Comparison of ENCODE assay signal across 9 cellular contexts in the genomic region with DNA sequence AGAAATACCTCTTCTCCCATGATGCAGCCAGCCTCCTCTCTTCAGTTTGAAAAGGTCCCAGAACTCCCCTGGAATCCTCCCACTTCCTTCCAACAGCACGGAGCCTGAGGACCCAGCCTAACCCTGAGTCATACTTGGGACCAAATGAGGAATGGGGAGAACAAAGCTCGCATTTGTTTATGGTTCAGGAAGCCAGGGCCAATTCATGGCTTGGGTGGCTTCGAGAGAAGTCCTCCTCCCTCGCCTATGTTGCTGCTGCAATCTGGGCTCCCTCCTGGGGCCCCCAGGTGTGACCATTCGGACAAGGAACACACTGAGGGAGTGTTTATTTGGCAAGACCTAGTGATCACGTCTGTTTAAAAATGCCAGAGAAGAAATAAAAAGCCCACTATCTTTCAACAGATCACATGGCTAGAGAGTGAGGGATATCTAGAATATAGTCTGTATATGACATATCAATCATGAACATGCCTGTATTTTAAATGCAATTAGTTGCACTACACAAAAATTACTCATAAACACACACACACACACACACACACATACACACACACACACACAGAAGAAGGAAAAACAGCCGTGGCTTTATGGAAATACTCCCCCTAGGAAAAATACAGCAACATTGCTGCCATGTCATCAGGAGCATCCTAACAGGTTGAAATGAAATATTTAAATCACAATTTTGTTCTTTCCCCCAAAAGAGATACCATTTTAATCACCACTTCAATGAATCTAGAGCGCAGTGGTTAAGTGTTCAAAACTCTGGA.
DNase-seq lines count a peak whose midpoint lies in the region; ATAC-seq and TF ChIP-seq lines count a peak whose summit lies in the region.
"Had no signal": no experiment of that assay in that cellular context is flagged by ENCODE, and none has a peak within 500 bp of the region (broad histone marks: within the 10 kb centered on the region; RNA-seq: fewer than 3 reads in every experiment).

No MANE protein-coding gene starts in this region.

- TF ChIP-seq CTCF in gastroesophageal sphincter (IDR thresholded peaks at IDR 0.05) = no peak

- H3K4me1 ChIP-seq in gastroesophageal sphincter (no peaks in the 10 kb centered on the region), trophoblast cell (ENCODE audit: control insufficient read depth in 1 of 2, insufficient read depth in 2 of 2, low read length in 2 of 2) (peaks cover 0 to 5% of the 10 kb centered on the region in 2 experiments)

- H3K9me3 ChIP-seq in gastroesophageal sphincter = no peaks in the 10 kb centered on the region
- H3K9me3 ChIP-seq in trophoblast cell (ENCODE audit: insufficient read depth, low read depth, low read length) = no peaks in the 10 kb centered on the region

- no peak overlapping the region for H3K18ac ChIP-seq in trophoblast cell (ENCODE audit: low read length)

- 38 to 50% methylated on average over 4 to 5 of the region's 8 CpGs for WGBS in gastroesophageal sphincter (ENCODE audit: low coverage in 1 of 2), 2 donors
- no CpG with 5 or more reads among the region's 8 CpGs for WGBS in trophoblast cell (ENCODE audit: extremely low coverage, insufficient coverage, insufficient read length)

- TF ChIP-seq EP300 in gastroesophageal sphincter (IDR thresholded peaks at IDR 0.05) = no peak

- H3K27me3 ChIP-seq in gastroesophageal sphincter = no peaks in the 10 kb centered on the region
- no peaks in the 10 kb centered on the region for H3K27me3 ChIP-seq in trophoblast cell (ENCODE audit: insufficient read depth, low read length)

- no peak overlapping the region for H2AK5ac ChIP-seq in trophoblast cell (ENCODE audit: low read length)

- peak overlapping the region; percentile 8 for H4K91ac ChIP-seq in trophoblast cell (ENCODE audit: low read depth, low read length)

- no peak overlapping the region for H4K8ac ChIP-seq in trophoblast cell (ENCODE audit: low read depth, low read length)

- H3K79me2 ChIP-seq in trophoblast cell (ENCODE audit: control insufficient read depth, insufficient read depth, low read length, poor library complexity) = no peaks in the 10 kb centered on the region

- DNase-seq in EL = peak; percentile 76
- DNase-seq in SW480 (ENCODE audit: low spot score) = peak; percentile 90
- peak in 1 of 2 donors; percentile 13 for DNase-seq in trophoblast cell
- no peak for DNase-seq in activated T-cell treated with anti-CD3 and anti-CD28 coated beads for 4 hours
- no peak for DNase-seq in activated CD8-positive, alpha-beta memory T cell treated with anti-CD3 and anti-CD28 coated beads, Interleukin-2, amount 50 U/mL, for 4 hours

- TF ChIP-seq POLR2A in gastroesophageal sphincter (IDR thresholded peaks at IDR 0.05) = no peak

- ATAC-seq in gastroesophageal sphincter (peak; percentile 83), GM19324 (IDR thresholded peaks at IDR 0.05; ENCODE audit: low FRiP score, unreplicated experiment) (no peak), GM21717 (IDR thresholded peaks at IDR 0.05; ENCODE audit: unreplicated experiment) (no peak)
- ATAC-seq: K562 had no signal

- H2BK12ac ChIP-seq in trophoblast cell (ENCODE audit: low read length) = no peak overlapping the region

- no peak overlapping the region for H3K23ac ChIP-seq in trophoblast cell (ENCODE audit: low read length)

- H2BK5ac ChIP-seq in trophoblast cell (ENCODE audit: low read depth, low read length, poor library complexity) = no peak overlapping the region

- peak overlapping the region; percentile 20 for H3K4me2 ChIP-seq in trophoblast cell (ENCODE audit: low read length)

- H3K27ac ChIP-seq in gastroesophageal sphincter (peak overlapping the region in 3 of 4 donors; percentile 16 to 49 (median 41)), trophoblast cell (ENCODE audit: low read depth, low read length) (peak overlapping the region; percentile 67)

- no peak overlapping the region for H4K12ac ChIP-seq in trophoblast cell (ENCODE audit: low read depth, low read length)

- H3K36me3 ChIP-seq in gastroesophageal sphincter (no peaks in the 10 kb centered on the region), trophoblast cell (ENCODE audit: control insufficient read depth in 1 of 2, insufficient read depth in 2 of 2, low read length in 2 of 2) (no peaks in the 10 kb centered on the region)

- H3K4me3 ChIP-seq in gastroesophageal sphincter (peak overlapping the region in 1 of 2 donors; percentile 12), trophoblast cell (ENCODE audit: low read depth, low read length) (no peak overlapping the region)
- H3K4me3 ChIP-seq: K562 had no signal

- no peak overlapping the region for H2BK120ac ChIP-seq in trophoblast cell (ENCODE audit: insufficient read depth, low read length, poor library complexity)

- H2AFZ ChIP-seq in trophoblast cell (ENCODE audit: insufficient read depth, low read length, poor library complexity) = no peak overlapping the region

- H3K9ac ChIP-seq in trophoblast cell (ENCODE audit: low read length) = no peak overlapping the region

- no peak overlapping the region for H3K14ac ChIP-seq in trophoblast cell (ENCODE audit: low read length)

- no peak overlapping the region for H3K4ac ChIP-seq in trophoblast cell (ENCODE audit: low read depth, low read length)

- no peaks in the 10 kb centered on the region for H3K79me1 ChIP-seq in trophoblast cell (ENCODE audit: low read length)

Comparison
In these comparisons a context has a peak if more than half of its experiments do, and no peak if none do; other contexts are left out.
1. DNase-seq: peak in EL (single experiment) and SW480 (single experiment); none in activated T-cell treated with anti-CD3 and anti-CD28 coated beads for 4 hours (single experiment) and activated CD8-positive, alpha-beta memory T cell treated with anti-CD3 and anti-CD28 coated beads, Interleukin-2, amount 50 U/mL, for 4 hours (single experiment).